ENCODE assay signal across 20 cellular contexts in genomic region chr2:108418416-108418815, GRCh38. TPM values are rescaled to one million over a fixed set of nuclear protein-coding genes. Genes with fewer than 3 reads are reported as not detected.
A peak's percentile ranks its signal among the peaks of the same experiment; 100 is the strongest.
DNase-seq lines count a peak whose midpoint lies in the region; TF ChIP-seq lines count a peak whose summit lies in the region.
"Had no signal": no experiment of that assay in that cellular context is flagged by ENCODE, and none has a peak within 500 bp of the region (broad histone marks: within the 10 kb centered on the region; RNA-seq: fewer than 3 reads in every experiment).

No MANE protein-coding gene starts in this region.

- no peaks in the 10 kb centered on the region for H3K79me2 ChIP-seq in smooth muscle cell (ENCODE audit: low read depth)

- no peaks in the 10 kb centered on the region for H3K36me3 ChIP-seq in HEK293 (ENCODE audit: control insufficient read depth in 2 of 2, insufficient read depth in 1 of 2, low read length in 2 of 2)
- no peaks in the 10 kb centered on the region for H3K36me3 ChIP-seq in smooth muscle cell (ENCODE audit: low read depth)
- no peaks in the 10 kb centered on the region for H3K36me3 ChIP-seq in esophagus muscularis mucosa
- H3K36me3 ChIP-seq: BLaER1 had no signal

- H3K27ac ChIP-seq in HEK293 (ENCODE audit: extremely low read depth, low read depth, low read length) (no peak overlapping the region), angular gyrus (ENCODE audit: low read depth, low read length) (peak overlapping the region; percentile 66), smooth muscle cell (ENCODE audit: low read depth) (no peak overlapping the region), esophagus muscularis mucosa (replicated peaks in 1 of 4) (no peak overlapping the region)
- H3K27ac ChIP-seq: BLaER1 had no signal

- H3K4me3 ChIP-seq in HEK293 (ENCODE audit: low read depth, low read length) (no peak overlapping the region), smooth muscle cell (no peak overlapping the region), esophagus muscularis mucosa (no peak overlapping the region)
- H3K4me3 ChIP-seq: BLaER1, GM23338 had no signal

- POLR2A ChIA-PET in HEK293 (lab: Yijun Ruan, JAX), result no interaction called here

- TF ChIP-seq EP300 in esophagus muscularis mucosa (IDR thresholded peaks at IDR 0.05), result no peak

- intact Hi-C loops in esophagus muscularis mucosa (cut with DNase I), result no loop called here

- H2AFZ ChIP-seq in smooth muscle cell (ENCODE audit: low read depth), result no peak overlapping the region
- H2AFZ ChIP-seq: GM23338 had no signal

- H3K4me2 ChIP-seq in smooth muscle cell, result peak overlapping the region; percentile 27
- H3K4me2 ChIP-seq: BLaER1, GM23338 had no signal

- no peak for TF ChIP-seq POLR2A in esophagus muscularis mucosa (IDR thresholded peaks at IDR 0.05; ENCODE audit: low read depth)

- CTCF ChIA-PET in HEK293 (lab: Yijun Ruan, JAX), result interaction anchor here (0.7 kb wide), 1 partner anchor 151 kb away, joined by 4 read pairs; no protein-coding TSS in a partner anchor

- H3K9me3 ChIP-seq in HEK293 (ENCODE audit: control insufficient read depth, insufficient read depth, low read depth, low read length) (no peaks in the 10 kb centered on the region), smooth muscle cell (replicated peaks; ENCODE audit: low read depth) (no peaks in the 10 kb centered on the region), esophagus muscularis mucosa (no peaks in the 10 kb centered on the region)
- H3K9me3 ChIP-seq: BLaER1 had no signal

- no peaks in the 10 kb centered on the region for H3K4me1 ChIP-seq in HEK293 (ENCODE audit: control insufficient read depth, insufficient read depth, low read length)
- no peaks in the 10 kb centered on the region for H3K4me1 ChIP-seq in smooth muscle cell (ENCODE audit: low read depth)
- H3K4me1 ChIP-seq in esophagus muscularis mucosa, result no peaks in the 10 kb centered on the region
- H3K4me1 ChIP-seq: BLaER1 had no signal

- no peak for TF ChIP-seq CTCF in HEK293 (tag by site-specific recombination; IDR thresholded peaks at IDR 0.05)
- TF ChIP-seq CTCF in smooth muscle cell (IDR thresholded peaks at IDR 0.05; ENCODE audit: borderline replicate concordance, insufficient read depth, poor library complexity, severe bottlenecking), result no peak
- no peak for TF ChIP-seq CTCF in esophagus muscularis mucosa (IDR thresholded peaks at IDR 0.05)

- DNase-seq in middle frontal gyrus (ENCODE audit: extremely low spot score, low spot score) (peak; percentile 23), smooth muscle cell (lab: John Stamatoyannopoulos, UW; ENCODE audit: unreplicated experiment) (no peak), GM03348 (ENCODE audit: low spot score) (no peak), cerebellum (ENCODE audit: low spot score) (no peak), esophagus muscularis mucosa (ENCODE audit: extremely low spot score) (no peak), NCI-H1417 treated with DMSO at 0.1 percent for 48 hours (lab: John Stamatoyannopoulos, UW) (no peak)
- DNase-seq: 8988T; CD4-positive, alpha-beta memory T cell; DMS153; DMS79; GDM1; HCEC 1CT; HFFc6 had no signal

- H4K20me1 ChIP-seq in smooth muscle cell (ENCODE audit: low read depth), result no peaks in the 10 kb centered on the region
- H4K20me1 ChIP-seq: BLaER1 had no signal

- WGBS in smooth muscle cell (ENCODE audit: low lambda C conversion rate), result 24% methylated on average over 4 of the region's 4 CpGs
- 85% methylated on average over 4 of the region's 4 CpGs for WGBS in esophagus muscularis mucosa

- no peak overlapping the region for H3K9ac ChIP-seq in smooth muscle cell (ENCODE audit: low read depth)
- H3K9ac ChIP-seq: BLaER1 had no signal

- H3K27me3 ChIP-seq in smooth muscle cell (ENCODE audit: low read depth) (no peaks in the 10 kb centered on the region), esophagus muscularis mucosa (no peaks in the 10 kb centered on the region)
- H3K27me3 ChIP-seq: BLaER1 had no signal

- H3F3A ChIP-seq in smooth muscle cell (ENCODE audit: low read depth), result no peaks in the 10 kb centered on the region

TF ChIP-seq in HEK293, 187 proteins besides CTCF, POLR2A, EP300 and RAD21:
- TF ChIP-seq EGR2 (tag by site-specific recombination; IDR thresholded peaks at IDR 0.05; ENCODE audit: low read depth), result peak; percentile 71
- peak; percentile 52 for TF ChIP-seq ZFHX2 (tag by site-specific recombination; conservative IDR thresholded peaks at IDR 0.05)
- TF ChIP-seq WT1 (tag by site-specific recombination; IDR thresholded peaks at IDR 0.05), result no peak

RNA-seq across cellular contexts. Expression of gene GCC2, which starts 30.6 kb away (rescaled TPM):
- total RNA-seq in smooth muscle cell (36.3 and 36.4 TPM in 2 replicates), cerebellum (41.7 TPM), esophagus muscularis mucosa (10 to 100 TPM; 20.8 to 33.6 (median 23.0) TPM)
- polyA plus RNA-seq in smooth muscle cell, result 18.3 and 33.9 TPM in 2 replicates

RNA-seq across cellular contexts. Expression of gene SULT1C4, which starts 40.7 kb away (rescaled TPM):
- total RNA-seq in smooth muscle cell (3.9 and 9.2 TPM in 2 replicates), cerebellum (20.7 TPM), esophagus muscularis mucosa (1 to 10 TPM; 1.7 to 5.2 (median 3.7) TPM)
- polyA plus RNA-seq in smooth muscle cell, result 4.7 and 5.5 TPM in 2 replicates
- total RNA-seq: A673; CD4-positive, alpha-beta memory T cell; Daoy; HFFc6 had no signal
- polyA plus RNA-seq: CD14-positive monocyte; CD4-positive, alpha-beta memory T cell had no signal
